ENCODE assay signal across 10 cellular contexts in the genomic region with DNA sequence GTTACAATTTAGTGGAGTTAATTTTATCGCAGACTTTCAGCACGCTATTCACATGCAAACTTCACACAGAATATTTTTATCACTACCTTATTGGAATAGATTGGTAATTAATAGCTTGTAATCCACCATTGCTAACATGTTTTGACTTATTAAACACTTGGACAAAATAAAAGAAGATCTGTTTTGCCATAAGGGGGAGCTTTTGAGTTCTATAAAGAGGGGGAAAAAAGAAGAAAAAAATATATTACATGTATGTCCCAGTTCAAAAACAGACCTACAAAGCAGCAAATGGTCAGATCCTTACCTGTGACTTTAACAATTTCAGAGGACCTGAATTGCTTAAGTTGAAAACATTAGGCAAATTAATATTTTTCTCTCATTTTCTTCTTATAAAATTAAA. TPM values are rescaled to one million over a fixed set of nuclear protein-coding genes. Genes with fewer than 3 reads are reported as not detected.
DNase-seq lines count a peak whose midpoint lies in the region; ATAC-seq, FAIRE-seq and TF ChIP-seq lines count a peak whose summit lies in the region.
"Had no signal": no experiment of that assay in that cellular context is flagged by ENCODE, and none has a peak within 500 bp of the region (broad histone marks: within the 10 kb centered on the region; RNA-seq: fewer than 3 reads in every experiment).

No MANE protein-coding gene starts in this region.

- no peak for TF ChIP-seq POLR2A in endothelial cell of umbilical vein (IDR thresholded peaks at IDR 0.05; ENCODE audit: low read depth, low read length)

- H3K79me2 ChIP-seq in endothelial cell of umbilical vein (ENCODE audit: control insufficient read depth, insufficient read depth, low read length): no peaks in the 10 kb centered on the region

- no peak for FAIRE-seq in endothelial cell of umbilical vein (lab: Jason Lieb, UNC)

- H3K4me2 ChIP-seq in endothelial cell of umbilical vein (ENCODE audit: insufficient read depth, low read length): peak overlapping the region; percentile 79

- H3K36me3 ChIP-seq in endothelial cell of umbilical vein (ENCODE audit: control insufficient read depth in 2 of 2, extremely low read depth in 1 of 2, insufficient read depth in 2 of 2, low read length in 2 of 2) (no peaks in the 10 kb centered on the region), psoas muscle (ENCODE audit: insufficient read depth in 1 of 2, low read depth in 1 of 2) (no peaks in the 10 kb centered on the region)

- H4K20me1 ChIP-seq in endothelial cell of umbilical vein (replicated peaks; ENCODE audit: control insufficient read depth, extremely low read depth, insufficient read depth, low read length): no peaks in the 10 kb centered on the region

- H3K9me3 ChIP-seq in endothelial cell of umbilical vein (replicated peaks; ENCODE audit: control insufficient read depth, insufficient read depth, low read length): no peaks in the 10 kb centered on the region
- H3K9me3 ChIP-seq in psoas muscle: no peaks in the 10 kb centered on the region

- H3K4me1 Mint-ChIP-seq in natural killer cell: no peaks in the 10 kb centered on the region

- peaks cover 45 to 58% of the 10 kb centered on the region in 2 donors for H3K27me3 Mint-ChIP-seq in natural killer cell (ENCODE audit: low read depth in 2 of 2)

- H3K4me3 ChIP-seq in endothelial cell of umbilical vein (replicated peaks in 1 of 3; ENCODE audit: insufficient read depth in 1 of 3, low read depth in 1 of 3, low read length in 3 of 3): peak overlapping the region in 1 of 3 experiments; percentile 18
- H3K4me3 ChIP-seq in psoas muscle: no peak overlapping the region

- peak overlapping the region; percentile 13 for H3K9ac ChIP-seq in endothelial cell of umbilical vein (replicated peaks; ENCODE audit: extremely low read depth, insufficient read depth, low read length)

- peak overlapping the region; percentile 24 for H3K27ac ChIP-seq in endothelial cell of umbilical vein (ENCODE audit: insufficient read depth, low read depth, low read length)
- no peak overlapping the region for H3K27ac ChIP-seq in psoas muscle

- H3K4me3 Mint-ChIP-seq in natural killer cell: no peak overlapping the region
- H3K4me3 Mint-ChIP-seq: memory B cell had no signal

- peaks cover 29% of the 10 kb centered on the region for H3K36me3 Mint-ChIP-seq in natural killer cell
- H3K36me3 Mint-ChIP-seq: IgD-negative memory B cell had no signal

- DNase-seq in GM13977 (ENCODE audit: low spot score) (no peak), NCI-H748 treated with DMSO at 0.1 percent for 48 hours (lab: John Stamatoyannopoulos, UW) (peak; percentile 51), endothelial cell of umbilical vein (ENCODE audit: low read depth, low spot score) (no peak), psoas muscle (no peak), natural killer cell (no peak), GM03348 (ENCODE audit: low spot score) (no peak)

- H2AFZ ChIP-seq in endothelial cell of umbilical vein (ENCODE audit: low read depth, low read length): no peak overlapping the region

- ATAC-seq in psoas muscle (no peak), HG02884 (IDR thresholded peaks at IDR 0.05; ENCODE audit: unreplicated experiment) (no peak), GM18502 (IDR thresholded peaks at IDR 0.05; ENCODE audit: poor library complexity, unreplicated experiment) (no peak), natural killer cell (no peak)

- in situ Hi-C loops in GM13977 (cut with MboI; ENCODE audit: low pct_unique_long_range_greater_than_20kb, low sequenced_read_pairs, unreplicated experiment): loop anchor here (25.0 kb wide), 1 partner anchor 510 kb away; no protein-coding TSS in a partner anchor

- dilution Hi-C loops in endothelial cell of umbilical vein (cut with MboI; ENCODE audit: extremely low pct_ligation_motif_present, low sequenced_read_pairs): no loop called here

- H3K4me1 ChIP-seq in endothelial cell of umbilical vein (ENCODE audit: control insufficient read depth, extremely low read depth, insufficient read depth, low read length) (peaks cover 3% of the 10 kb centered on the region), psoas muscle (peaks cover 15% of the 10 kb centered on the region)

- WGBS in psoas muscle, 3 donors: 30 to 53% (median 44%) methylated on average over 2 of the region's 2 CpGs

- H3K27me3 ChIP-seq in endothelial cell of umbilical vein (ENCODE audit: control insufficient read depth in 2 of 2, insufficient read depth in 2 of 2, low read length in 2 of 2): peaks cover 0 to 22% of the 10 kb centered on the region in 2 experiments
- H3K27me3 ChIP-seq in psoas muscle (ENCODE audit: insufficient read depth in 3 of 3, low read length in 2 of 3): peaks cover 0 to 40% (median 3%) of the 10 kb centered on the region in 3 donors

- H3K27ac Mint-ChIP-seq in natural killer cell: no peak overlapping the region
- H3K27ac Mint-ChIP-seq: IgD-negative memory B cell, memory B cell had no signal

- CTCF ChIA-PET in endothelial cell of umbilical vein (lab: Charles Lee): interaction anchor here (0.6 to 2.3 kb wide), 18 partner anchors 9 to 569 kb away, joined by 3 to 13 read pairs (median 3); no protein-coding TSS in a partner anchor

- H3K9me1 ChIP-seq in endothelial cell of umbilical vein (replicated peaks; ENCODE audit: control insufficient read depth, extremely low read depth, insufficient read depth, low read length): no peaks in the 10 kb centered on the region

- H3K9me3 Mint-ChIP-seq in natural killer cell: peaks cover 0 to 2% of the 10 kb centered on the region in 2 donors
- H3K9me3 Mint-ChIP-seq: IgD-negative memory B cell had no signal

- intact Hi-C loops in endothelial cell of umbilical vein (cut with micrococcal nuclease): loop anchor here (1.0 to 2.0 kb wide), 4 partner anchors 126 to 560 kb away; no protein-coding TSS in a partner anchor
- intact Hi-C loops in psoas muscle (cut with DNase I): loop anchor here (2.0 to 10.0 kb wide), 6 partner anchors 65 to 560 kb away; no protein-coding TSS in a partner anchor
- intact Hi-C loops in natural killer cell (cut with micrococcal nuclease): no loop called here

- BruUV-seq in endothelial cell of umbilical vein (replicated peaks; lab: Mats Ljungman, UMichigan): no TSS peak

- POLR2A ChIA-PET in endothelial cell of umbilical vein (lab: Charles Lee): no interaction called here

- TF ChIP-seq CTCF in GM13977 (IDR thresholded peaks at IDR 0.05; ENCODE audit: extremely low read depth, insufficient read depth, missing control alignments) (peak; percentile 25), endothelial cell of umbilical vein (IDR thresholded peaks at IDR 0.05; ENCODE audit: extremely low read depth in 1 of 2, insufficient read depth in 1 of 2, low read depth in 1 of 2, low read length in 2 of 2) (peak; percentile 9 to 17), psoas muscle (IDR thresholded peaks at IDR 0.05) (peak; percentile 27), natural killer cell (IDR thresholded peaks at IDR 0.05) (no peak)

TF ChIP-seq in endothelial cell of umbilical vein, 7 proteins besides CTCF, POLR2A, EP300 and RAD21:
- TF ChIP-seq GATA2 (IDR thresholded peaks at IDR 0.05; ENCODE audit: insufficient read depth, insufficient read length, low read depth, low read length) (no peak), POLR2AphosphoS5 (IDR thresholded peaks at IDR 0.05; ENCODE audit: insufficient read depth, low read depth, low read length) (no peak), FOS (IDR thresholded peaks at IDR 0.05; ENCODE audit: borderline replicate concordance, insufficient read depth, low read length) (no peak), MYC (IDR thresholded peaks at IDR 0.05; ENCODE audit: low read depth, low read length) (no peak), JUN (IDR thresholded peaks at IDR 0.05; ENCODE audit: borderline replicate concordance, insufficient read depth, insufficient read length, low read depth) (no peak), EZH2 (IDR thresholded peaks at IDR 0.05; ENCODE audit: borderline replicate concordance, low read depth, low read length, severe bottlenecking) (no peak)
- TF ChIP-seq, protein P1, sequence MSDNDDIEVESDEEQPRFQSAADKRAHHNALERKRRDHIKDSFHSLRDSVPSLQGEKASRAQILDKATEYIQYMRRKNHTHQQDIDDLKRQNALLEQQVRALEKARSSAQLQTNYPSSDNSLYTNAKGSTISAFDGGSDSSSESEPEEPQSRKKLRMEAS (IDR thresholded peaks at IDR 0.05; ENCODE audit: insufficient read depth, insufficient read length): no peak

RNA-seq across cellular contexts. Expression of gene PAPPA, which starts 1.2 kb away (rescaled TPM):
- 0.12 and 0.13 TPM in 2 replicates for total RNA-seq in endothelial cell of umbilical vein
- polyA plus RNA-seq in endothelial cell of umbilical vein: 0.30 and 0.41 TPM in 2 replicates
- 0.24 and 0.26 TPM in 2 replicates for polyA plus RNA-seq in endothelial cell of umbilical vein (2011; cell fraction: cytosol; rRNA removed)
- polyA plus RNA-seq in endothelial cell of umbilical vein (2011; cell fraction: nucleus; rRNA removed): 0.58 and 0.77 TPM in 2 replicates
- 0.35 and 0.75 TPM in 2 replicates for polyA plus RNA-seq in endothelial cell of umbilical vein (2012)
- 1.6 TPM in 2 replicates for polyA minus RNA-seq in endothelial cell of umbilical vein
- 2.7 TPM for polyA minus RNA-seq in endothelial cell of umbilical vein (2011; cell fraction: cytosol; rRNA and poly(A)+ RNA removed)
- polyA minus RNA-seq in endothelial cell of umbilical vein (2011; cell fraction: nucleus; rRNA and poly(A)+ RNA removed): 2.0 and 2.2 TPM in 2 replicates
- total RNA-seq in psoas muscle: under 1 TPM; 0.61 to 0.88 (median 0.73) TPM
- polyA plus RNA-seq in psoas muscle: under 1 TPM; 0.07 to 0.18 (median 0.17) TPM
- total RNA-seq in natural killer cell: not detected
